ENCODE assay signal across 10 cellular contexts in genomic region chr1:56774067-56774609, GRCh38. TPM values are rescaled to one million over a fixed set of nuclear protein-coding genes. Genes with fewer than 3 reads are reported as not detected.
A peak's percentile ranks its signal among the peaks of the same experiment; 100 is the strongest.
DNase-seq lines count a peak whose midpoint lies in the region; ATAC-seq and TF ChIP-seq lines count a peak whose summit lies in the region.
"Had no signal": no experiment of that assay in that cellular context is flagged by ENCODE, and none has a peak within 500 bp of the region (broad histone marks: within the 10 kb centered on the region; RNA-seq: fewer than 3 reads in every experiment).

No MANE protein-coding gene starts in this region.

- no peaks in the 10 kb centered on the region for H3K36me3 ChIP-seq in Karpas-422 (ENCODE audit: insufficient read depth, low read length)

- H2AFZ ChIP-seq in Karpas-422 (ENCODE audit: low read length) = no peak overlapping the region

- H3K27me3 ChIP-seq in Karpas-422 (ENCODE audit: low read length) = no peaks in the 10 kb centered on the region

- ATAC-seq in GM18502 (IDR thresholded peaks at IDR 0.05; ENCODE audit: poor library complexity, unreplicated experiment) (peak; percentile 76), GM21447 (IDR thresholded peaks at IDR 0.05; ENCODE audit: unreplicated experiment) (peak; percentile 72), HG03571 (IDR thresholded peaks at IDR 0.05; ENCODE audit: unreplicated experiment) (no peak)

- no peaks in the 10 kb centered on the region for H3K79me2 ChIP-seq in Karpas-422 (ENCODE audit: low read length)

- no peaks in the 10 kb centered on the region for H4K20me1 ChIP-seq in Karpas-422 (ENCODE audit: insufficient read depth, low read depth, low read length)

- H3K4me3 ChIP-seq in Karpas-422 (ENCODE audit: low read length) (no peak overlapping the region), fibroblast of villous mesenchyme (ENCODE audit: low read depth, low read length) (peak overlapping the region; percentile 35)

- TF ChIP-seq CTCF in fibroblast of villous mesenchyme (IDR thresholded peaks at IDR 0.05; ENCODE audit: insufficient read depth, low read depth, low read length) = no peak

- DNase-seq in Karpas-422 = no peak
- no peak for DNase-seq in fibroblast of villous mesenchyme (ENCODE audit: low read depth)
- DNase-seq in activated effector memory CD4-positive, alpha-beta T cell treated with anti-CD3 and anti-CD28 coated beads, Interleukin-2, amount 50 U/mL, for 16 hours = no peak
- DNase-seq in cerebellar nuclear complex (lab: John Stamatoyannopoulos, UW) = no peak
- no peak for DNase-seq in ACHN

- peak overlapping the region; percentile 21 for H3K4me2 ChIP-seq in Karpas-422 (ENCODE audit: low read depth, low read length, poor library complexity, severe bottlenecking)

- no peaks in the 10 kb centered on the region for H3K9me2 ChIP-seq in Karpas-422 (replicated peaks; ENCODE audit: insufficient read depth, low read length)

- H3K27ac ChIP-seq in Karpas-422 (ENCODE audit: low read length) = no peak overlapping the region
- H3K27ac ChIP-seq: RWPE1 had no signal

- in situ Hi-C loops in ACHN (cut with HindIII; ENCODE audit: low pct_ligation_motif_present, low pct_unique_long_range_greater_than_20kb, low sequenced_read_pairs) = no loop called here

- H3K4me1 ChIP-seq in Karpas-422 (ENCODE audit: low read length) = no peaks in the 10 kb centered on the region

- H3K9ac ChIP-seq in Karpas-422 (ENCODE audit: low read length) = no peak overlapping the region

- no peaks in the 10 kb centered on the region for H3K9me3 ChIP-seq in Karpas-422 (ENCODE audit: low read length)

RNA-seq across cellular contexts. Expression of gene FYB2, which starts 45.1 kb away (rescaled TPM):
- not detected in 2 replicates for total RNA-seq in Karpas-422 (2014; rRNA removed; shearing (Covaris generic); ENCODE audit: low replicate concordance)
- total RNA-seq in fibroblast of villous mesenchyme = not detected in 2 replicates
- total RNA-seq: dermis microvascular lymphatic vessel endothelial cell had no signal
